In the genomic region with DNA sequence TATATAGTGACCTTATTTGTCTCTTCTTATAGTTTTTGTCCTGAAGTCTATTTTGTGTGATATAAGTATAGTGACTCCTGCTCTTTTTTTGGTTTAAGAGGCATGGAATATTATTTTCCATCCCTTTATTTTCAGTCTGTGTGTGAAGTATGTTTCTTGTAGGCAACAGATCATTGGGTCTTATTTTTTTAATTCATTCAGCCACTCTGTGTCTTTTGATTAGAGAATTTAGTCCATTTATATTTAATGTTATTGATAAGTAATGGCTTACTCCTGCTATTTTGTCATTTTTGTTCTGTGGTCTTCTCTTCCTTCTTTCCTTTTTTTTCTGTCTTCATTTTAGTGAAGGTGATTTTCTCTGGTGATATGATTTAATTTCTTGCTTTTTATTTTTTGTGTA, we compare ENCODE assay signal across 35 cellular contexts.
"Had no signal": no experiment of that assay in that cellular context is flagged by ENCODE, and none has a peak within 500 bp of the region (broad histone marks: within the 10 kb centered on the region; RNA-seq: fewer than 3 reads in every experiment).

No MANE protein-coding gene starts in this region.

- H3K4me3 ChIP-seq: MG63 had no signal

- H3K27me3 ChIP-seq: MG63 had no signal

- DNase-seq: Kasumi-1, MG63, MM.1S, MV-4-11, NCI-H1048, NCI-H1092, NCI-H1092 treated with DMSO at 0.1 percent for 48 hours, NCI-H1105, NCI-H1105 treated with DMSO at 0.1 percent for 48 hours, NCI-H1417, NCI-H1417 treated with DMSO at 0.1 percent for 48 hours, NCI-H1436, NCI-H1436 treated with DMSO at 0.1 percent for 48 hours, NCI-H146, NCI-H1694, NCI-H1694 treated with DMSO at 0.1 percent for 48 hours, NCI-H187, NCI-H187 treated with DMSO at 0.1 percent for 48 hours, NCI-H1930, NCI-H2029, NCI-H2029 treated with DMSO at 0.1 percent for 48 hours, NCI-H2081, NCI-H2081 treated with DMSO at 0.1 percent for 48 hours, NCI-H2107, NCI-H2171, NCI-H2171 treated with DMSO at 0.1 percent for 48 hours, NCI-H2227 treated with DMSO at 0.1 percent for 48 hours, NCI-H226, NCI-H345, NCI-H446, NCI-H446 treated with DMSO at 0.1 percent for 48 hours, NCI-H510A, NCI-H510A treated with DMSO at 0.1 percent for 48 hours, NCI-H524, NCI-H524 treated with DMSO at 0.1 percent for 48 hours had no signal

- H3K36me3 ChIP-seq: MG63 had no signal
